In genomic region chr11:60951909-60952741, GRCh38 we compare ENCODE assay signal across 8 cellular contexts. TPM values are rescaled to one million over a fixed set of nuclear protein-coding genes. Genes with fewer than 3 reads are reported as not detected.
DNase-seq lines count a peak whose midpoint lies in the region; ATAC-seq and TF ChIP-seq lines count a peak whose summit lies in the region.

Gene SLC15A3, minus strand, starts transcription at chr11:60952176. Its CDS starts 625 bp downstream, at chr11:60951551.

- peaks cover 7% of the 10 kb centered on the region for H3K4me1 Mint-ChIP-seq in activated T-helper 2 cell treated with anti-CD3 and anti-CD28 coated beads, Interferon-gamma antibody, Interleukin-2, Interleukin-4, amounts not matched to agents 10 μg/mL and 5 μg/mL and 100 μg/mL, durations not matched to agents 14 hours and 24 hours and 36 hours (ENCODE audit: low read depth)
- peaks cover 13% of the 10 kb centered on the region for H3K4me1 Mint-ChIP-seq in Caco-2 (ENCODE audit: low read depth, unreplicated experiment)

- H3K9me3 ChIP-seq in parathyroid adenoma (ENCODE audit: control insufficient read depth, low read length) (no peaks in the 10 kb centered on the region), Caco-2 (no peaks in the 10 kb centered on the region)

- TF ChIP-seq CTCF in parathyroid adenoma (IDR thresholded peaks at IDR 0.05) = no peak
- TF ChIP-seq CTCF in Caco-2 (IDR thresholded peaks at IDR 0.05; ENCODE audit: insufficient read depth in 1 of 2, low read depth in 1 of 2, low read length in 1 of 2, severe bottlenecking in 1 of 2, unreplicated experiment in 1 of 2) = no peak

- H3K4me2 ChIP-seq in parathyroid adenoma (ENCODE audit: low read length) = peak within 1 kb of the TSS; percentile 44

- H3K4me3 ChIP-seq in parathyroid adenoma (ENCODE audit: low read depth, low read length) = peak within 1 kb of the TSS; percentile 34
- no peak within 1 kb of the TSS for H3K4me3 ChIP-seq in Caco-2 (ENCODE audit: low read depth, low read length)

- BruUV-seq in Caco-2 (replicated peaks; lab: Mats Ljungman, UMichigan) = no TSS peak

- ATAC-seq in GM21526 (IDR thresholded peaks at IDR 0.05; ENCODE audit: low FRiP score, unreplicated experiment) = peak; percentile 79

- no peaks in the 10 kb centered on the region for H3K27me3 ChIP-seq in parathyroid adenoma (ENCODE audit: control insufficient read depth, insufficient read depth, low read length)
- H3K27me3 ChIP-seq in Caco-2 (replicated peaks; ENCODE audit: control insufficient read depth, insufficient read depth, low read length) = no peaks in the 10 kb centered on the region

- CTCF ChIA-PET in Caco-2 (lab: Charles Lee) = no interaction called here

- no peaks in the 10 kb centered on the region for H3K4me1 ChIP-seq in parathyroid adenoma
- H3K4me1 ChIP-seq in Caco-2 = peaks cover 6% of the 10 kb centered on the region; the same call in 1 of the 2 replicates

- no peaks in the 10 kb centered on the region for H3K9me3 Mint-ChIP-seq in activated T-helper 2 cell treated with anti-CD3 and anti-CD28 coated beads, Interferon-gamma antibody, Interleukin-2, Interleukin-4, amounts not matched to agents 10 μg/mL and 5 μg/mL and 100 μg/mL, durations not matched to agents 14 hours and 24 hours and 36 hours
- no peaks in the 10 kb centered on the region for H3K9me3 Mint-ChIP-seq in Caco-2 (ENCODE audit: unreplicated experiment)

- no peaks in the 10 kb centered on the region for H3K79me2 ChIP-seq in parathyroid adenoma

- peaks cover 31% of the 10 kb centered on the region for H3K27me3 Mint-ChIP-seq in activated T-helper 2 cell treated with anti-CD3 and anti-CD28 coated beads, Interferon-gamma antibody, Interleukin-2, Interleukin-4, amounts not matched to agents 10 μg/mL and 5 μg/mL and 100 μg/mL, durations not matched to agents 14 hours and 24 hours and 36 hours (ENCODE audit: low read depth)
- H3K27me3 Mint-ChIP-seq in Caco-2 (ENCODE audit: insufficient read depth, unreplicated experiment) = no peaks in the 10 kb centered on the region

- H3K27ac Mint-ChIP-seq in activated T-helper 2 cell treated with anti-CD3 and anti-CD28 coated beads, Interferon-gamma antibody, Interleukin-2, Interleukin-4, amounts not matched to agents 10 μg/mL and 5 μg/mL and 100 μg/mL, durations not matched to agents 14 hours and 24 hours and 36 hours = peak within 1 kb of the TSS; percentile 28
- H3K27ac Mint-ChIP-seq in Caco-2 (ENCODE audit: unreplicated experiment) = no peak within 1 kb of the TSS

- H3K4me3 Mint-ChIP-seq in activated T-helper 2 cell treated with anti-CD3 and anti-CD28 coated beads, Interferon-gamma antibody, Interleukin-2, Interleukin-4, amounts not matched to agents 10 μg/mL and 5 μg/mL and 100 μg/mL, durations not matched to agents 14 hours and 24 hours and 36 hours (ENCODE audit: low read depth) = peak within 1 kb of the TSS; percentile 61
- no peak within 1 kb of the TSS for H3K4me3 Mint-ChIP-seq in Caco-2 (ENCODE audit: unreplicated experiment)

- DNase-seq in GM03348 (ENCODE audit: low spot score) (peak; percentile 67), KBM-7 (peak; percentile 75), cardiac septum (ENCODE audit: low spot score) (peak; percentile 94), Caco-2 (no peak), NCI-H69 (lab: John Stamatoyannopoulos, UW) (no peak)
- DNase-seq in activated T-helper 2 cell treated with anti-CD3 and anti-CD28 coated beads, Interferon-gamma antibody, Interleukin-2, Interleukin-4, amounts not matched to agents 10 μg/mL and 5 μg/mL and 100 μg/mL, durations not matched to agents 14 hours and 24 hours and 36 hours (ENCODE audit: low spot score) = no peak

- in situ Hi-C loops in KBM-7 (cut with MboI; ENCODE audit: low pct_unique_long_range_greater_than_20kb, low sequenced_read_pairs) = no loop called here

- intact Hi-C loops in activated T-helper 2 cell treated with anti-CD3 and anti-CD28 coated beads, Interferon-gamma antibody, Interleukin-2, Interleukin-4, amounts not matched to agents 10 μg/mL and 5 μg/mL and 100 μg/mL, durations not matched to agents 14 hours and 24 hours and 36 hours (cut with micrococcal nuclease) = no loop called here
- intact Hi-C loops in cardiac septum (cut with DNase I) (no loop called here), Caco-2 (cut with micrococcal nuclease; ENCODE audit: unreplicated experiment) (no loop called here)

- POLR2A ChIA-PET in Caco-2 (lab: Charles Lee) = no interaction called here

- H3K36me3 Mint-ChIP-seq in activated T-helper 2 cell treated with anti-CD3 and anti-CD28 coated beads, Interferon-gamma antibody, Interleukin-2, Interleukin-4, amounts not matched to agents 10 μg/mL and 5 μg/mL and 100 μg/mL, durations not matched to agents 14 hours and 24 hours and 36 hours (ENCODE audit: low read depth) = no peaks in the 10 kb centered on the region
- H3K36me3 Mint-ChIP-seq in Caco-2 (ENCODE audit: insufficient read depth, unreplicated experiment) = no peaks in the 10 kb centered on the region

- H3K9ac ChIP-seq in parathyroid adenoma = no peak within 1 kb of the TSS

- H2AFZ ChIP-seq in parathyroid adenoma = peak within 1 kb of the TSS; percentile 42

- H3K27ac ChIP-seq in parathyroid adenoma = peak within 1 kb of the TSS; percentile 56

- H3K36me3 ChIP-seq in parathyroid adenoma (ENCODE audit: control insufficient read depth, insufficient read depth, low read length) (no peaks in the 10 kb centered on the region), Caco-2 (ENCODE audit: control insufficient read depth, insufficient read depth, low read length) (no peaks in the 10 kb centered on the region)

RNA-seq across cellular contexts. Expression of gene SLC15A3, which starts in this region (rescaled TPM):
- total RNA-seq in activated T-helper 2 cell treated with anti-CD3 and anti-CD28 coated beads, Interferon-gamma antibody, Interleukin-2, Interleukin-4, amounts not matched to agents 10 μg/mL and 5 μg/mL and 100 μg/mL, durations not matched to agents 14 hours and 24 hours and 36 hours = 2.1 and 2.2 TPM in 2 replicates
- total RNA-seq in cardiac septum = 11.6 TPM
- total RNA-seq in Caco-2 (2022) = 0.43 and 0.84 TPM in 2 replicates

Comparison
In these comparisons a context has a peak if more than half of its experiments do, and no peak if none do; other contexts are left out.
1. DNase-seq: peak in GM03348 (single experiment), KBM-7 (single experiment) and cardiac septum (single experiment); none in activated T-helper 2 cell treated with anti-CD3 and anti-CD28 coated beads, Interferon-gamma antibody, Interleukin-2, Interleukin-4, amounts not matched to agents 10 μg/mL and 5 μg/mL and 100 μg/mL, durations not matched to agents 14 hours and 24 hours and 36 hours (single experiment), Caco-2 (0 of 2) and NCI-H69 (single experiment).